Comparison of ENCODE assay signal across 21 cellular contexts in genomic region chr12:116628450-116628793, GRCh38.
"Had no signal": no experiment of that assay in that cellular context is flagged by ENCODE, and none has a peak within 500 bp of the region (broad histone marks: within the 10 kb centered on the region; RNA-seq: fewer than 3 reads in every experiment).

No MANE protein-coding gene starts in this region.

- ATAC-seq: gastroesophageal sphincter; natural killer cell treated with Interleukin-12 subunit alpha and Interleukin-12 subunit beta and Interleukin-15 and Interleukin-18, amount 100 ng/mL, for 72 hours had no signal

- H3K27ac ChIP-seq: esophagus squamous epithelium, gastroesophageal sphincter, left ventricle myocardium inferior, lower lobe of right lung, sigmoid colon, skin epidermis, stomach, thoracic aorta, transverse colon had no signal

- H3K36me3 Mint-ChIP-seq: natural killer cell treated with Interleukin-12 subunit alpha and Interleukin-12 subunit beta and Interleukin-15 and Interleukin-18, amount 100 ng/mL, for 72 hours had no signal

- H3K4me3 Mint-ChIP-seq: dendritic cell treated with granulocyte-macrophage colony-stimulating factor and Interleukin-4, amounts not matched to agents 40 ng/mL and 50 ng/mL, for 4 days; memory B cell; natural killer cell treated with Interleukin-12 subunit alpha and Interleukin-12 subunit beta and Interleukin-15 and Interleukin-18, amount 100 ng/mL, for 72 hours had no signal

- H3K9me3 ChIP-seq: lower lobe of right lung, sigmoid colon, thoracic aorta, transverse colon had no signal

- H3K4me1 Mint-ChIP-seq: memory B cell had no signal

- DNase-seq: esophagus squamous epithelium; foreskin fibroblast; glutamatergic neuron; kidney; left cardiac atrium; left ventricle myocardium inferior; lower lobe of right lung; midbrain; posterior cingulate gyrus; sigmoid colon; stimulated activated CD4-positive, alpha-beta T cell treated with anti-CD3 and anti-CD28 coated beads, Interleukin-12 subunit alpha, Interleukin-12 subunit beta, amount 100 ng/mL, for 4 hours; stimulated activated naive CD4-positive, alpha-beta T cell; substantia nigra; transverse colon had no signal

- H3K27ac Mint-ChIP-seq: dendritic cell treated with granulocyte-macrophage colony-stimulating factor and Interleukin-4, amounts not matched to agents 40 ng/mL and 50 ng/mL, for 4 days; memory B cell; natural killer cell treated with Interleukin-12 subunit alpha and Interleukin-12 subunit beta and Interleukin-15 and Interleukin-18, amount 100 ng/mL, for 72 hours had no signal

- H3K27me3 ChIP-seq: esophagus squamous epithelium, gastroesophageal sphincter, sigmoid colon, transverse colon had no signal

- H3K9me3 Mint-ChIP-seq: natural killer cell treated with Interleukin-12 subunit alpha and Interleukin-12 subunit beta and Interleukin-15 and Interleukin-18, amount 100 ng/mL, for 72 hours had no signal

- FAIRE-seq: kidney had no signal

- H3K27me3 Mint-ChIP-seq: dendritic cell treated with granulocyte-macrophage colony-stimulating factor and Interleukin-4, amounts not matched to agents 40 ng/mL and 50 ng/mL, for 4 days had no signal

- H3K36me3 ChIP-seq: esophagus squamous epithelium, gastroesophageal sphincter, left ventricle myocardium inferior, lower lobe of right lung, sigmoid colon, stomach, thoracic aorta, transverse colon had no signal

- H3K4me3 ChIP-seq: esophagus squamous epithelium, gastroesophageal sphincter, left ventricle myocardium inferior, lower lobe of right lung, sigmoid colon, skin epidermis, stomach, thoracic aorta, transverse colon had no signal

- H3K4me1 ChIP-seq: gastroesophageal sphincter, lower lobe of right lung, sigmoid colon, stomach had no signal
